In genomic region chr22:44718418-44718817, GRCh38 we compare ENCODE assay signal across 25 cellular contexts. TPM values are rescaled to one million over a fixed set of nuclear protein-coding genes. Genes with fewer than 3 reads are reported as not detected.
DNase-seq lines count a peak whose midpoint lies in the region; ATAC-seq, FAIRE-seq and TF ChIP-seq lines count a peak whose summit lies in the region.
"Had no signal": no experiment of that assay in that cellular context is flagged by ENCODE, and none has a peak within 500 bp of the region (broad histone marks: within the 10 kb centered on the region; RNA-seq: fewer than 3 reads in every experiment).

No MANE protein-coding gene starts in this region.

- no peak overlapping the region for H3K9ac ChIP-seq in DND-41 (ENCODE audit: low read depth, low read length)
- H3K9ac ChIP-seq: SK-N-SH had no signal

- peak; percentile 93 for ATAC-seq in DND-41 (ENCODE audit: insufficient read depth, low read depth)
- peak; percentile 70 for ATAC-seq in activated B cell treated with CpG ODN at 0.5 μM for 24 hours (ENCODE audit: low read depth)
- ATAC-seq in stimulated activated effector memory CD8-positive, alpha-beta T cell treated with anti-CD3 and anti-CD28 coated beads, Interleukin-12 subunit alpha, Interleukin-12 subunit beta, amount 100 ng/mL, for 72 hours, result peak; percentile 93
- no peak for ATAC-seq in HG03565 (IDR thresholded peaks at IDR 0.05; ENCODE audit: unreplicated experiment)
- no peak for ATAC-seq in left lung

- no peaks in the 10 kb centered on the region; the same call in 1 of the 2 replicates for H4K20me1 ChIP-seq in DND-41 (ENCODE audit: insufficient read depth, low read length)

- H3K27ac ChIP-seq in DND-41 (ENCODE audit: low read length), result no peak overlapping the region
- H3K27ac ChIP-seq in left lung, result no peak overlapping the region
- H3K27ac ChIP-seq: transverse colon had no signal

- POLR2A ChIA-PET in activated B cell treated with CpG ODN at 0.5 μM for 24 hours (lab: Charles Lee), result interaction anchor here (0.7 kb wide), 1 partner anchor 8 kb away, joined by 6 read pairs; no protein-coding TSS in a partner anchor

- no peak overlapping the region for H2AFZ ChIP-seq in DND-41 (ENCODE audit: low read depth, low read length)

- H3K36me3 Mint-ChIP-seq in activated B cell treated with CpG ODN at 0.5 μM for 24 hours (ENCODE audit: low read depth), result peaks cover 4% of the 10 kb centered on the region
- H3K36me3 Mint-ChIP-seq in stimulated activated effector memory CD8-positive, alpha-beta T cell treated with anti-CD3 and anti-CD28 coated beads, Interleukin-12 subunit alpha, Interleukin-12 subunit beta, amount 100 ng/mL, for 72 hours, result peaks cover 12% of the 10 kb centered on the region

- CTCF ChIA-PET in activated B cell treated with CpG ODN at 0.5 μM for 24 hours (lab: Charles Lee), result interaction anchor here (1.0 to 1.3 kb wide), 2 partner anchors 12 to 34 kb away, joined by 3 read pairs; no protein-coding TSS in a partner anchor

- H3K79me2 ChIP-seq in DND-41 (ENCODE audit: insufficient read depth, low read length), result no peaks in the 10 kb centered on the region

- H3K9me3 ChIP-seq in DND-41 (ENCODE audit: insufficient read depth, low read length, severe bottlenecking) (no peaks in the 10 kb centered on the region), left lung (no peaks in the 10 kb centered on the region)
- H3K9me3 ChIP-seq: SK-N-SH, transverse colon had no signal

- peak overlapping the region; percentile 63 for H3K27ac Mint-ChIP-seq in activated B cell treated with CpG ODN at 0.5 μM for 24 hours
- H3K27ac Mint-ChIP-seq in stimulated activated effector memory CD8-positive, alpha-beta T cell treated with anti-CD3 and anti-CD28 coated beads, Interleukin-12 subunit alpha, Interleukin-12 subunit beta, amount 100 ng/mL, for 72 hours, result peak overlapping the region; percentile 62

- peak; percentile 69 for DNase-seq in DND-41
- no peak for DNase-seq in GM19239 (ENCODE audit: insufficient read length, low spot score)
- DNase-seq in activated B cell treated with CpG ODN at 0.5 μM for 24 hours, result no peak
- no peak for DNase-seq in stimulated activated effector memory CD8-positive, alpha-beta T cell treated with anti-CD3 and anti-CD28 coated beads, Interleukin-12 subunit alpha, Interleukin-12 subunit beta, amount 100 ng/mL, for 72 hours (ENCODE audit: low spot score in 2 of 2)
- DNase-seq in inferior parietal cortex (ENCODE audit: extremely low spot score), result no peak
- DNase-seq in left lung, result no peak
- DNase-seq: activated gamma-delta T cell; amniotic stem cell; Calu3; EL; Karpas-422; NCI-H1105; NCI-H2081 treated with DMSO at 0.1 percent for 48 hours; RPMI8226; SK-N-SH; stimulated activated CD4-positive, alpha-beta T cell treated with anti-CD3 and anti-CD28 coated beads, Interleukin-1b, Interleukin-23, amount 100 ng/mL, for 48 hours; stimulated activated naive CD4-positive, alpha-beta T cell treated with Interleukin-2 at 50 U/mL for 16 hours; T1000; transverse colon had no signal

- H3K9me3 Mint-ChIP-seq in activated B cell treated with CpG ODN at 0.5 μM for 24 hours, result no peaks in the 10 kb centered on the region
- no peaks in the 10 kb centered on the region for H3K9me3 Mint-ChIP-seq in stimulated activated effector memory CD8-positive, alpha-beta T cell treated with anti-CD3 and anti-CD28 coated beads, Interleukin-12 subunit alpha, Interleukin-12 subunit beta, amount 100 ng/mL, for 72 hours
- H3K9me3 Mint-ChIP-seq: neural crest cell had no signal

- no peaks in the 10 kb centered on the region for H3K36me3 ChIP-seq in DND-41 (ENCODE audit: insufficient read depth, low read length)
- H3K36me3 ChIP-seq in left lung, result no peaks in the 10 kb centered on the region
- H3K36me3 ChIP-seq: transverse colon had no signal

- H3K4me2 ChIP-seq in DND-41 (ENCODE audit: insufficient read depth, low read length), result no peak overlapping the region
- H3K4me2 ChIP-seq: SK-N-SH had no signal

- intact Hi-C loops in activated B cell treated with CpG ODN at 0.5 μM for 24 hours (cut with micrococcal nuclease), result loop anchor here (1.0 kb wide), 2 partner anchors 8 to 16 kb away; partner anchors contain the start of gene PRR5
- intact Hi-C loops in left lung (cut with DNase I), result no loop called here

- H3K4me1 ChIP-seq in DND-41 (ENCODE audit: insufficient read depth, low read length) (peaks cover 8% of the 10 kb centered on the region), left lung (no peaks in the 10 kb centered on the region)

- no peaks in the 10 kb centered on the region for H3K27me3 Mint-ChIP-seq in activated B cell treated with CpG ODN at 0.5 μM for 24 hours

- H3K4me1 Mint-ChIP-seq in activated B cell treated with CpG ODN at 0.5 μM for 24 hours, result peaks cover 23% of the 10 kb centered on the region
- H3K4me1 Mint-ChIP-seq in stimulated activated effector memory CD8-positive, alpha-beta T cell treated with anti-CD3 and anti-CD28 coated beads, Interleukin-12 subunit alpha, Interleukin-12 subunit beta, amount 100 ng/mL, for 72 hours, result peaks cover 59% of the 10 kb centered on the region

- H3K27me3 ChIP-seq in DND-41 (ENCODE audit: insufficient read depth, low read length, poor library complexity) (no peaks in the 10 kb centered on the region), left lung (no peaks in the 10 kb centered on the region)
- H3K27me3 ChIP-seq: transverse colon had no signal

- H3K4me3 Mint-ChIP-seq in activated B cell treated with CpG ODN at 0.5 μM for 24 hours, result no peak overlapping the region
- peak overlapping the region; percentile 22 for H3K4me3 Mint-ChIP-seq in stimulated activated effector memory CD8-positive, alpha-beta T cell treated with anti-CD3 and anti-CD28 coated beads, Interleukin-12 subunit alpha, Interleukin-12 subunit beta, amount 100 ng/mL, for 72 hours
- H3K4me3 Mint-ChIP-seq: neural crest cell had no signal

- H3K4me3 ChIP-seq in DND-41 (ENCODE audit: low read depth in 1 of 2, low read length in 2 of 2) (no peak overlapping the region), left lung (no peak overlapping the region)
- H3K4me3 ChIP-seq: transverse colon had no signal

- peak; percentile 89 for FAIRE-seq in GM19239 (lab: Jason Lieb, UNC)
- FAIRE-seq: bronchial epithelial cell had no signal

- TF ChIP-seq CTCF in DND-41 (IDR thresholded peaks at IDR 0.05; ENCODE audit: borderline replicate concordance, extremely low read depth, low read length, poor library complexity, severe bottlenecking), result no peak
- TF ChIP-seq CTCF in activated B cell treated with CpG ODN at 0.5 μM for 24 hours (IDR thresholded peaks at IDR 0.05), result no peak
- TF ChIP-seq CTCF in left lung (IDR thresholded peaks at IDR 0.05), result no peak

RNA-seq across cellular contexts. Expression of gene PRR5, which starts 16.4 kb away (rescaled TPM):
- total RNA-seq in activated B cell treated with CpG ODN at 0.5 μM for 24 hours (15.5 and 18.0 TPM in 2 replicates), left lung (10 to 100 TPM in 1 of 2 donors, 1 to 10 TPM in 1; 7.1 to 11.0 TPM)

RNA-seq across cellular contexts. Expression of gene ARHGAP8, which starts 34.0 kb away (rescaled TPM):
- total RNA-seq in activated B cell treated with CpG ODN at 0.5 μM for 24 hours (0.17 and 0.49 TPM in 2 replicates), left lung (10 to 100 TPM; 18.3 to 23.4 TPM)
- total RNA-seq: dermis microvascular lymphatic vessel endothelial cell, H4, HT1080 had no signal

Comparison
In these comparisons a context has a peak if more than half of its experiments do, and no peak if none do; other contexts are left out.
1. ATAC-seq: peak in DND-41 (single experiment), activated B cell treated with CpG ODN at 0.5 μM for 24 hours (single experiment) and stimulated activated effector memory CD8-positive, alpha-beta T cell treated with anti-CD3 and anti-CD28 coated beads, Interleukin-12 subunit alpha, Interleukin-12 subunit beta, amount 100 ng/mL, for 72 hours (single experiment); none in HG03565 (single experiment) and left lung (single experiment).
2. RNA of gene ARHGAP8, which starts 34.0 kb away (total RNA-seq): 18.3 to 23.4 TPM in left lung; 0.17 to 0.49 TPM in activated B cell treated with CpG ODN at 0.5 μM for 24 hours; every median in the first group is over 10 times any median in the second.